ENCODE assay signal across 10 cellular contexts in the genomic region with DNA sequence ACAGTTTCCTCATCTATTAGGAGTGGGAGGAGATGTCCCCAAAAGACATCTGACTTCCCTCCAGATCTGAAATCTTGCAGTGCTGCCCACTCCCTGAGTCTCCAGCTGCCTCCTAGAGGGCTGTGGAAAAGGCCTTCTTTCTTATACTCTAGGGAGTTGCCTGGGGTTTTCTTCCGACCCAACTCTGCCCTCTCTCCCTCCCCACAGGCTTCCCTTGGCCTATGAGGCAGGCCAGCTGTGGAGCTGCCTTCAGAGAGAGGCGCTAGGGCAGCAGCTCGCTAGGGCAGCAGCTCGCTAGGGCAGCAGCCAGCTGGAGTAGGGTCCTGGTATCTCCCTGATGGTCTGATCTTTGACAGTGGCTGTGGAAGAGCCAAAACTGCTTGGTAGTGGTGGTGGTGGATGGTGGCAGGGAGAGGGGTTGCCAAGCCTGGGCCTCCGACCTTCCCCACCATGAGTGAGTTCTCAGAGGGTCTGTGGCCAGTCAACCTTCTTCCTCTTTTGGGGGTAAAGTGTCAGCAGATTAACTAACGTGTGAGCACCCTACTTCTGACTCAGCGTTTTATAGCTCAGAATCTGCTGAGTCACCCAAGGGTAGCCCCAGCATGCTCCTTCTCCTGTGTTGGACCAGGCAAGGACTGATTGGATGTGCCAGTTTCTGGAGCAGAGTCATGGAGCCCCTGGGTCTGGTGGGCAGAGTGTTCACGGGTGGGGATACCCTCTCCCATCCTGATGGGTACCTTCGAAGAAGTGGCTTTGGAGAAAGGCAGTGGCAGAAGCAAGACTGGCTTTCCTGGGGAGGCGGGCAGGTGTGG. TPM values are rescaled to one million over a fixed set of nuclear protein-coding genes. Genes with fewer than 3 reads are reported as not detected.
DNase-seq lines count a peak whose midpoint lies in the region; ATAC-seq and TF ChIP-seq lines count a peak whose summit lies in the region.
"Had no signal": no experiment of that assay in that cellular context is flagged by ENCODE, and none has a peak within 500 bp of the region (broad histone marks: within the 10 kb centered on the region; RNA-seq: fewer than 3 reads in every experiment).

No MANE protein-coding gene starts in this region.

- no peak for TF ChIP-seq POLR2A in Peyer's patch (IDR thresholded peaks at IDR 0.05)

- DNase-seq in AG10803 (ENCODE audit: low read depth) (peak; percentile 50), ascending aorta (ENCODE audit: low spot score in 2 of 2) (no peak), myocyte (ENCODE audit: low read depth) (peak; percentile 51), dedifferentiated amniotic fluid mesenchymal stem cell (ENCODE audit: extremely low spot score) (no peak), foreskin melanocyte (no peak), Peyer's patch (no peak)

- H3K4me3 ChIP-seq in AG10803 (ENCODE audit: low read length) = no peak overlapping the region
- H3K4me3 ChIP-seq in KMS-11 (IDR thresholded peaks at IDR 0.05; ENCODE audit: insufficient read depth, low read depth, low read length) = no peak overlapping the region
- peak overlapping the region in 1 of 2 donors; percentile 23 for H3K4me3 ChIP-seq in ascending aorta
- H3K4me3 ChIP-seq in Peyer's patch = no peak overlapping the region
- H3K4me3 ChIP-seq: SJSA1 had no signal

- intact Hi-C loops in ascending aorta (cut with DNase I) = no loop called here

- no peaks in the 10 kb centered on the region for H3K36me3 ChIP-seq in KMS-11 (ENCODE audit: insufficient read depth)
- H3K36me3 ChIP-seq in ascending aorta = peaks cover 0 to 3% of the 10 kb centered on the region in 2 donors
- no peaks in the 10 kb centered on the region for H3K36me3 ChIP-seq in Peyer's patch
- H3K36me3 ChIP-seq: SJSA1 had no signal

- H3K9ac ChIP-seq in KMS-11 = peak overlapping the region; percentile 8; the same call in 1 of the 2 replicates

- ATAC-seq in GM19023 (IDR thresholded peaks at IDR 0.05; ENCODE audit: unreplicated experiment) = no peak

- no peaks in the 10 kb centered on the region for H4K20me1 ChIP-seq in KMS-11 (ENCODE audit: insufficient read depth)

- H3K9me3 ChIP-seq in ascending aorta (no peaks in the 10 kb centered on the region), Peyer's patch (no peaks in the 10 kb centered on the region)
- H3K9me3 ChIP-seq: SJSA1 had no signal

- TF ChIP-seq CTCF in AG10803 (conservative IDR thresholded peaks at IDR 0.05; ENCODE audit: low read length) = no peak
- no peak for TF ChIP-seq CTCF in KMS-11 (conservative IDR thresholded peaks at IDR 0.05; ENCODE audit: low read depth, low read length)
- TF ChIP-seq CTCF in ascending aorta (IDR thresholded peaks at IDR 0.05) = no peak
- no peak for TF ChIP-seq CTCF in Peyer's patch (IDR thresholded peaks at IDR 0.05)

- H3K27me3 ChIP-seq in KMS-11 (ENCODE audit: insufficient read depth, low read depth) (no peaks in the 10 kb centered on the region), ascending aorta (no peaks in the 10 kb centered on the region), Peyer's patch (no peaks in the 10 kb centered on the region)
- H3K27me3 ChIP-seq: SJSA1 had no signal

- H3K79me2 ChIP-seq in KMS-11 (ENCODE audit: insufficient read depth, low read depth) = peaks cover 6% of the 10 kb centered on the region; the same call in 1 of the 2 replicates

- H3K4me2 ChIP-seq in KMS-11 = peak overlapping the region; percentile 76; the same call in 1 of the 2 replicates

- no peak overlapping the region for H2AFZ ChIP-seq in KMS-11 (ENCODE audit: low read depth)

- H3K4me1 ChIP-seq in KMS-11 (ENCODE audit: low read depth, poor library complexity, severe bottlenecking) = peaks cover 74% of the 10 kb centered on the region
- H3K4me1 ChIP-seq in ascending aorta = peaks cover 37 to 59% of the 10 kb centered on the region in 2 donors
- H3K4me1 ChIP-seq in Peyer's patch = peaks cover 0 to 30% (median 5%) of the 10 kb centered on the region in 4 donors

- peak overlapping the region; percentile 61; the same call in 1 of the 2 replicates for H3K27ac ChIP-seq in KMS-11
- H3K27ac ChIP-seq in ascending aorta = peak overlapping the region; percentile 80 to 88
- H3K27ac ChIP-seq in Peyer's patch = peak overlapping the region in 2 of 4 donors; percentile 37 to 40
- H3K27ac ChIP-seq: SJSA1 had no signal

RNA-seq across cellular contexts. Expression of a gene that starts 2.3 kb away (rescaled TPM):
- total RNA-seq in ascending aorta = 144 TPM
- 4.0 and 7.5 TPM in 2 replicates for total RNA-seq in myocyte
- 52.2 TPM for polyA plus RNA-seq in myocyte (2012)
- 10 to 100 TPM; 14.9 to 21.5 (median 15.9) TPM for total RNA-seq in Peyer's patch

RNA-seq across cellular contexts. Expression of a gene that starts 16.6 kb away (rescaled TPM):
- total RNA-seq in ascending aorta (165 TPM), myocyte (0.47 and 0.62 TPM in 2 replicates), Peyer's patch (10 to 100 TPM in 3 of 4 donors, 1 to 10 TPM in 1; 4.9 to 33.0 (median 16.9) TPM)
- polyA plus RNA-seq in myocyte (2012) = 5.5 TPM

RNA-seq across cellular contexts. Expression of a gene that starts 44.4 kb away (rescaled TPM):
- total RNA-seq in ascending aorta (202 TPM), myocyte (13.8 and 22.6 TPM in 2 replicates), Peyer's patch (10 to 100 TPM in 3 of 4 donors, 1 to 10 TPM in 1; 9.8 to 80.9 (median 36.8) TPM)
- 52.6 TPM for polyA plus RNA-seq in myocyte (2012)

RNA-seq across cellular contexts. Expression of a gene that starts 50.0 kb away (rescaled TPM):
- not detected for total RNA-seq in ascending aorta
- not detected in 2 replicates for total RNA-seq in myocyte
- polyA plus RNA-seq in myocyte (2012) = 0.09 TPM
- total RNA-seq in Peyer's patch = not detected
- total RNA-seq: SJSA1, urinary bladder had no signal

Comparison
In these comparisons a context has a peak if more than half of its experiments do, and no peak if none do; other contexts are left out.
1. DNase-seq: peak in AG10803 (single experiment) and myocyte (single experiment); none in ascending aorta (0 of 2), dedifferentiated amniotic fluid mesenchymal stem cell (single experiment), foreskin melanocyte (single experiment) and Peyer's patch (0 of 3).